Comparison of ENCODE assay signal across 8 cellular contexts in genomic region chr1:28505406-28506187, GRCh38. TPM values are rescaled to one million over a fixed set of nuclear protein-coding genes. Genes with fewer than 3 reads are reported as not detected.
DNase-seq lines count a peak whose midpoint lies in the region; ATAC-seq, FAIRE-seq and TF ChIP-seq lines count a peak whose summit lies in the region.

A gene with protein sequence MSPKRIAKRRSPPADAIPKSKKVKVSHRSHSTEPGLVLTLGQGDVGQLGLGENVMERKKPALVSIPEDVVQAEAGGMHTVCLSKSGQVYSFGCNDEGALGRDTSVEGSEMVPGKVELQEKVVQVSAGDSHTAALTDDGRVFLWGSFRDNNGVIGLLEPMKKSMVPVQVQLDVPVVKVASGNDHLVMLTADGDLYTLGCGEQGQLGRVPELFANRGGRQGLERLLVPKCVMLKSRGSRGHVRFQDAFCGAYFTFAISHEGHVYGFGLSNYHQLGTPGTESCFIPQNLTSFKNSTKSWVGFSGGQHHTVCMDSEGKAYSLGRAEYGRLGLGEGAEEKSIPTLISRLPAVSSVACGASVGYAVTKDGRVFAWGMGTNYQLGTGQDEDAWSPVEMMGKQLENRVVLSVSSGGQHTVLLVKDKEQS (plus strand): TSS chr1:28506043. CDS start chr1:28529867, 23,824 bp downstream.

- CTCF ChIA-PET in IMR-90 (lab: Yijun Ruan, JAX) = no interaction called here

- peak within 1 kb of the TSS; percentile 88 for H3K4me3 ChIP-seq in IMR-90 (ENCODE audit: insufficient read depth, low read depth, low read length)
- H3K4me3 ChIP-seq in epithelial cell of esophagus (ENCODE audit: low read length) = peak within 1 kb of the TSS; percentile 98
- H3K4me3 ChIP-seq in mucosa of descending colon = peak within 1 kb of the TSS; percentile 70

- POLR2A ChIA-PET in IMR-90 (lab: Charles Lee; ENCODE audit: unreplicated experiment) = interaction anchor here (0.5 to 0.8 kb wide), 4 partner anchors 11 to 330 kb away, joined by 3 to 4 read pairs (median 3); no protein-coding TSS in a partner anchor

- 0% methylated on average over 14 of the region's 41 CpGs; no CpG with 5 or more reads in 1 of the 2 experiments for WGBS in IMR-90 (ENCODE audit: extremely low coverage in 2 of 2, insufficient read length in 1 of 2), 2 experiments

- peak within 1 kb of the TSS; percentile 83 for H2AK5ac ChIP-seq in IMR-90 (ENCODE audit: low read depth, low read length)

- DNase-seq in D721Med (ENCODE audit: insufficient read length, low spot score) (peak; percentile 98), IMR-90 (peak; percentile 99), OCI-M1 (lab: John Stamatoyannopoulos, UW) (peak; percentile 99), activated T-cell treated with anti-CD3 and anti-CD28 coated beads for 24 hours (ENCODE audit: low read depth) (peak; percentile 94), epithelial cell of esophagus (ENCODE audit: low read depth) (peak; percentile 98), mucosa of descending colon (peak; percentile 96 to 97 (median 96))
- peak; percentile 89 for DNase-seq in stimulated activated CD8-positive, alpha-beta memory T cell treated with anti-CD3 and anti-CD28 coated beads, Interleukin-4, amount 100 ng/mL, for 24 hours (ENCODE audit: low read depth)

- peak within 1 kb of the TSS; percentile 99 for H3K56ac ChIP-seq in IMR-90 (ENCODE audit: extremely low read depth, insufficient read depth, low read length)

- peak within 1 kb of the TSS; percentile 90 for H2BK5ac ChIP-seq in IMR-90 (ENCODE audit: low read depth, low read length, poor library complexity, severe bottlenecking)

- no peak for TF ChIP-seq RAD21 in IMR-90 (IDR thresholded peaks at IDR 0.05; ENCODE audit: low read length)

- H3K4ac ChIP-seq in IMR-90 (ENCODE audit: low read depth, low read length) = peak within 1 kb of the TSS; percentile 98

- H3K23ac ChIP-seq in IMR-90 (ENCODE audit: low read depth, low read length) = peak within 1 kb of the TSS; percentile 96

- peaks cover 43% of the 10 kb centered on the region for H4K20me1 ChIP-seq in IMR-90 (ENCODE audit: insufficient read depth, low read length)

- BruUV-seq in IMR-90 (replicated peaks; lab: Mats Ljungman, UMichigan) = no TSS peak

- H2BK15ac ChIP-seq in IMR-90 (ENCODE audit: low read depth, low read length) = peak within 1 kb of the TSS; percentile 16; the same call in 1 of the 3 replicates

- peak within 1 kb of the TSS; percentile 81 for H3K27ac ChIP-seq in IMR-90 (ENCODE audit: insufficient read depth, low read length)

- H3K36me3 ChIP-seq in IMR-90 (ENCODE audit: control insufficient read depth, insufficient read depth, low read length) (peaks cover 36% of the 10 kb centered on the region), mucosa of descending colon (ENCODE audit: low read depth) (peaks cover 6% of the 10 kb centered on the region)

- TF ChIP-seq CTCF in D721Med (IDR thresholded peaks at IDR 0.05; ENCODE audit: insufficient read depth, missing control alignments) (no peak), IMR-90 (conservative IDR thresholded peaks at IDR 0.05; ENCODE audit: low read depth, low read length) (no peak), epithelial cell of esophagus (IDR thresholded peaks at IDR 0.05; ENCODE audit: insufficient read depth, low read depth, low read length, missing control alignments) (no peak), mucosa of descending colon (IDR thresholded peaks at IDR 0.05) (peak; percentile 7)

- peak within 1 kb of the TSS; percentile 89 for H4K5ac ChIP-seq in IMR-90 (ENCODE audit: low read depth, low read length)

- peak within 1 kb of the TSS; percentile 87 for H4K91ac ChIP-seq in IMR-90 (ENCODE audit: insufficient read depth, low read depth, low read length)

- no peaks in the 10 kb centered on the region for H3K27me3 ChIP-seq in IMR-90 (ENCODE audit: control insufficient read depth, insufficient read depth, low read length)

- peak within 1 kb of the TSS; percentile 90 for H3K9ac ChIP-seq in IMR-90 (ENCODE audit: low read depth, low read length)

- H2BK120ac ChIP-seq in IMR-90 (ENCODE audit: low read depth, low read length) = peak within 1 kb of the TSS; percentile 69

- intact Hi-C loops in IMR-90 (cut with micrococcal nuclease) = loop anchor here (1.0 to 5.0 kb wide), 2 partner anchors 98 to 257 kb away; no protein-coding TSS in a partner anchor
- intact Hi-C loops in mucosa of descending colon (cut with DNase I, micrococcal nuclease) = no loop called here

- H3K4me2 ChIP-seq in IMR-90 (ENCODE audit: low read depth, low read length) = peak within 1 kb of the TSS; percentile 97

- FAIRE-seq in D721Med (lab: Jason Lieb, UNC) = peak; percentile 79

- H2AK9ac ChIP-seq in IMR-90 (replicated peaks; ENCODE audit: low read depth, low read length, poor library complexity) = peak within 1 kb of the TSS; percentile 92

- peak within 1 kb of the TSS; percentile 99 for H3K14ac ChIP-seq in IMR-90 (replicated peaks; ENCODE audit: low read depth, low read length)

- peaks cover 15% of the 10 kb centered on the region for H3K9me1 ChIP-seq in IMR-90 (ENCODE audit: insufficient read depth, low read length)

- H3K9me3 ChIP-seq in IMR-90 (ENCODE audit: control insufficient read depth, insufficient read depth, low read length) (no peaks in the 10 kb centered on the region), mucosa of descending colon (no peaks in the 10 kb centered on the region)

- in situ Hi-C loops in IMR-90 (cut with MboI; ENCODE audit: low sequenced_read_pairs) = no loop called here

- peak within 1 kb of the TSS; percentile 87 for H3K18ac ChIP-seq in IMR-90 (ENCODE audit: low read depth, low read length)

- H4K8ac ChIP-seq in IMR-90 (ENCODE audit: low read depth in 2 of 2, low read length in 2 of 2) = peak within 1 kb of the TSS; percentile 93 to 96

- H2BK20ac ChIP-seq in IMR-90 (ENCODE audit: low read depth, low read length) = no peak within 1 kb of the TSS

- H3K79me1 ChIP-seq in IMR-90 (ENCODE audit: low read depth in 1 of 2, low read length in 2 of 2) = peaks cover 12 to 32% of the 10 kb centered on the region in 2 experiments

- peak within 1 kb of the TSS; percentile 98 for H2AFZ ChIP-seq in IMR-90 (replicated peaks; ENCODE audit: low read length, poor library complexity)

- dilution Hi-C loops in IMR-90 (cut with HindIII; ENCODE audit: low sequenced_read_pairs, unreplicated experiment) = no loop called here

- H3K4me1 ChIP-seq in IMR-90 (ENCODE audit: control insufficient read depth, insufficient read depth, low read length) (peaks cover 13% of the 10 kb centered on the region), mucosa of descending colon (ENCODE audit: low read depth) (peaks cover 37% of the 10 kb centered on the region)

- ATAC-seq in GM21526 (IDR thresholded peaks at IDR 0.05; ENCODE audit: low FRiP score, unreplicated experiment) = peak; percentile 71
- ATAC-seq in IMR-90 (ENCODE audit: low read depth) = peak; percentile 87
- peak; percentile 91 for ATAC-seq in mucosa of descending colon

- TF ChIP-seq POLR2A in IMR-90 (IDR thresholded peaks at IDR 0.05; ENCODE audit: low read depth, low read length) = peak; percentile 100

TF ChIP-seq in IMR-90, 13 proteins besides CTCF, POLR2A, EP300 and RAD21:
- TF ChIP-seq CHD1 (IDR thresholded peaks at IDR 0.05; ENCODE audit: low read depth, low read length) (peak; percentile 19; the same call in 1 of the 2 replicates), MAZ (IDR thresholded peaks at IDR 0.05; ENCODE audit: borderline replicate concordance, low read depth, low read length) (peak; percentile 43; the same call in 1 of the 2 replicates), NFE2L2 (IDR thresholded peaks at IDR 0.05; ENCODE audit: low read depth, low read length) (peak; percentile 38; the same call in 1 of the 2 replicates), RFX5 (IDR thresholded peaks at IDR 0.05; ENCODE audit: low read depth, low read length) (no peak)

RNA-seq across cellular contexts. Expression of the gene that starts here (rescaled TPM):
- total RNA-seq in IMR-90 (2012; rRNA removed) (33.9 and 43.9 TPM in 2 replicates), mucosa of descending colon (10 to 100 TPM; 23.0 to 34.3 (median 25.3) TPM)
- polyA plus RNA-seq in IMR-90 (2012; rRNA removed) = 28.7 and 33.2 TPM in 2 replicates
- polyA plus RNA-seq in IMR-90 (2012; cell fraction: cytosol; rRNA removed) = 23.3 and 34.3 TPM in 2 replicates
- 19.3 and 25.8 TPM in 2 replicates for polyA plus RNA-seq in IMR-90 (2012; cell fraction: nucleus; rRNA removed; ENCODE audit: low replicate concordance)

Comparison
In these comparisons a context has a peak if more than half of its experiments do, and no peak if none do; other contexts are left out.
1. Peak in every context shown above with its lines: DNase-seq, ATAC-seq, H3K4me3 ChIP-seq and H3K27ac ChIP-seq.